1 cellular context compared by ENCODE assay signal in genomic region chr3:195542691-195543641, GRCh38.
TF ChIP-seq lines count a peak whose summit lies in the region.

Gene PPP1R2, minus strand, starts transcription at chr3:195543325. Its CDS starts 300 bp downstream, at chr3:195543025.

TF ChIP-seq in GM12878, 131 proteins besides CTCF, POLR2A, EP300 and RAD21 (continued from another document and continues in another):
- TF ChIP-seq IRF3 (IDR thresholded peaks at IDR 0.05), result no peak
- no peak for TF ChIP-seq SUPT20H (IDR thresholded peaks at IDR 0.05; ENCODE audit: borderline replicate concordance, control insufficient read depth, low read depth, low read length)
- TF ChIP-seq BACH1 (IDR thresholded peaks at IDR 0.05; ENCODE audit: borderline replicate concordance), result peak; percentile 75; the same call in 1 of the 2 replicates
- no peak for TF ChIP-seq SUZ12 (IDR thresholded peaks at IDR 0.05; ENCODE audit: unreplicated experiment)
- TF ChIP-seq PRDM15 (CRISPR knock-in tag; IDR thresholded peaks at IDR 0.05), result no peak
- peak; percentile 87 for TF ChIP-seq SMAD5 (IDR thresholded peaks at IDR 0.05; ENCODE audit: low read depth)
- TF ChIP-seq REST (IDR thresholded peaks at IDR 0.05; ENCODE audit: low read depth, low read length), result no peak
- peak; percentile 44 for TF ChIP-seq NR2F1 (conservative IDR thresholded peaks at IDR 0.05)
- no peak for TF ChIP-seq CBX3 (IDR thresholded peaks at IDR 0.05; ENCODE audit: borderline replicate concordance, low read depth)
- peak; percentile 52; the same call in 1 of the 2 replicates for TF ChIP-seq MAX (IDR thresholded peaks at IDR 0.05; ENCODE audit: low read depth, low read length)
- no peak for TF ChIP-seq CEBPB (IDR thresholded peaks at IDR 0.05; ENCODE audit: borderline replicate concordance in 1 of 2, low read depth in 2 of 2, low read length in 2 of 2)
- TF ChIP-seq, protein P1, sequence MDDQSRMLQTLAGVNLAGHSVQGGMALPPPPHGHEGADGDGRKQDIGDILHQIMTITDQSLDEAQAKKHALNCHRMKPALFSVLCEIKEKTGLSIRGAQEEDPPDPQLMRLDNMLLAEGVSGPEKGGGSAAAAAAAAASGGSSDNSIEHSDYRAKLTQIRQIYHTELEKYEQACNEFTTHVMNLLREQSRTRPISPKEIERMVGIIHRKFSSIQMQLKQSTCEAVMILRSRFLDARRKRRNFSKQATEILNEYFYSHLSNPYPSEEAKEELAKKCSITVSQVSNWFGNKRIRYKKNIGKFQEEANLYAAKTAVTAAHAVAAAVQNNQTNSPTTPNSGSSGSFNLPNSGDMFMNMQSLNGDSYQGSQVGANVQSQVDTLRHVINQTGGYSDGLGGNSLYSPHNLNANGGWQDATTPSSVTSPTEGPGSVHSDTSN (IDR thresholded peaks at IDR 0.05; ENCODE audit: insufficient replicate concordance, low read depth, low read length), result no peak
- TF ChIP-seq RB1 (IDR thresholded peaks at IDR 0.05; ENCODE audit: borderline replicate concordance), result no peak; the same call in 1 of the 2 replicates
- TF ChIP-seq BCLAF1 (IDR thresholded peaks at IDR 0.05), result no peak
- TF ChIP-seq, protein P2, sequence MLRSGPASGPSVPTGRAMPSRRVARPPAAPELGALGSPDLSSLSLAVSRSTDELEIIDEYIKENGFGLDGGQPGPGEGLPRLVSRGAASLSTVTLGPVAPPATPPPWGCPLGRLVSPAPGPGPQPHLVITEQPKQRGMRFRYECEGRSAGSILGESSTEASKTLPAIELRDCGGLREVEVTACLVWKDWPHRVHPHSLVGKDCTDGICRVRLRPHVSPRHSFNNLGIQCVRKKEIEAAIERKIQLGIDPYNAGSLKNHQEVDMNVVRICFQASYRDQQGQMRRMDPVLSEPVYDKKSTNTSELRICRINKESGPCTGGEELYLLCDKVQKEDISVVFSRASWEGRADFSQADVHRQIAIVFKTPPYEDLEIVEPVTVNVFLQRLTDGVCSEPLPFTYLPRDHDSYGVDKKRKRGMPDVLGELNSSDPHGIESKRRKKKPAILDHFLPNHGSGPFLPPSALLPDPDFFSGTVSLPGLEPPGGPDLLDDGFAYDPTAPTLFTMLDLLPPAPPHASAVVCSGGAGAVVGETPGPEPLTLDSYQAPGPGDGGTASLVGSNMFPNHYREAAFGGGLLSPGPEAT (IDR thresholded peaks at IDR 0.05; ENCODE audit: low read depth), result no peak
- no peak for TF ChIP-seq MTA3 (IDR thresholded peaks at IDR 0.05; ENCODE audit: borderline replicate concordance, low read length)
- peak; percentile 84 for TF ChIP-seq POU2F2 (IDR thresholded peaks at IDR 0.05; ENCODE audit: borderline replicate concordance, low read depth, low read length)
- no peak for TF ChIP-seq RUNX3 (IDR thresholded peaks at IDR 0.05; ENCODE audit: low read length)
- TF ChIP-seq RCOR1 (conservative IDR thresholded peaks at IDR 0.05; ENCODE audit: low read depth, low read length), result no peak
- no peak for TF ChIP-seq IRF5 (IDR thresholded peaks at IDR 0.05; ENCODE audit: borderline replicate concordance)
- TF ChIP-seq, protein P3, sequence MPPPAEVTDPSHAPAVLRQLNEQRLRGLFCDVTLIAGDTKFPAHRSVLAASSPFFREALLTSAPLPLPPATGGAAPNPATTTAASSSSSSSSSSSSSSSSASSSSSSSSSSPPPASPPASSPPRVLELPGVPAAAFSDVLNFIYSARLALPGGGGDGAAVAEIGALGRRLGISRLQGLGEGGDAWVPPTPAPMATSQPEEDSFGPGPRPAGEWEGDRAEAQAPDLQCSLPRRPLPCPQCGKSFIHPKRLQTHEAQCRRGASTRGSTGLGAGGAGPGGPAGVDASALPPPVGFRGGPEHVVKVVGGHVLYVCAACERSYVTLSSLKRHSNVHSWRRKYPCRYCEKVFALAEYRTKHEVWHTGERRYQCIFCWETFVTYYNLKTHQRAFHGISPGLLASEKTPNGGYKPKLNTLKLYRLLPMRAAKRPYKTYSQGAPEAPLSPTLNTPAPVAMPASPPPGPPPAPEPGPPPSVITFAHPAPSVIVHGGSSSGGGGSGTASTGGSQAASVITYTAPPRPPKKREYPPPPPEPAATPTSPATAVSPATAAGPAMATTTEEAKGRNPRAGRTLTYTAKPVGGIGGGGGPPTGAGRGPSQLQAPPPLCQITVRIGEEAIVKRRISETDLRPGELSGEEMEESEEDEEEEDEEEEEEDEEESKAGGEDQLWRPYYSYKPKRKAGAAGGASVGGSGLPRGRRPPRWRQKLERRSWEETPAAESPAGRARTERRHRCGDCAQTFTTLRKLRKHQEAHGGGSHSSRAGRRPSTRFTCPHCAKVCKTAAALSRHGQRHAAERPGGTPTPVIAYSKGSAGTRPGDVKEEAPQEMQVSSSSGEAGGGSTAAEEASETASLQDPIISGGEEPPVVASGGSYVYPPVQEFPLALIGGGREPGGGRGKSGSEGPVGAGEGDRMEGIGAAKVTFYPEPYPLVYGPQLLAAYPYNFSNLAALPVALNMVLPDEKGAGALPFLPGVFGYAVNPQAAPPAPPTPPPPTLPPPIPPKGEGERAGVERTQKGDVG (CRISPR knock-in tag; IDR thresholded peaks at IDR 0.05), result no peak
- TF ChIP-seq RBBP5 (conservative IDR thresholded peaks at IDR 0.05), result no peak
- TF ChIP-seq JUND (IDR thresholded peaks at IDR 0.05; ENCODE audit: low read depth, low read length), result no peak
- 0 out of 2 replicates have a peak, but pooled peaks have one; percentile 36 for TF ChIP-seq SIN3A (IDR thresholded peaks at IDR 0.05; ENCODE audit: low read depth, low read length)
- peak; percentile 98 for TF ChIP-seq CHD2 (IDR thresholded peaks at IDR 0.05; ENCODE audit: borderline replicate concordance, low read depth, low read length)
- TF ChIP-seq, protein P4, sequence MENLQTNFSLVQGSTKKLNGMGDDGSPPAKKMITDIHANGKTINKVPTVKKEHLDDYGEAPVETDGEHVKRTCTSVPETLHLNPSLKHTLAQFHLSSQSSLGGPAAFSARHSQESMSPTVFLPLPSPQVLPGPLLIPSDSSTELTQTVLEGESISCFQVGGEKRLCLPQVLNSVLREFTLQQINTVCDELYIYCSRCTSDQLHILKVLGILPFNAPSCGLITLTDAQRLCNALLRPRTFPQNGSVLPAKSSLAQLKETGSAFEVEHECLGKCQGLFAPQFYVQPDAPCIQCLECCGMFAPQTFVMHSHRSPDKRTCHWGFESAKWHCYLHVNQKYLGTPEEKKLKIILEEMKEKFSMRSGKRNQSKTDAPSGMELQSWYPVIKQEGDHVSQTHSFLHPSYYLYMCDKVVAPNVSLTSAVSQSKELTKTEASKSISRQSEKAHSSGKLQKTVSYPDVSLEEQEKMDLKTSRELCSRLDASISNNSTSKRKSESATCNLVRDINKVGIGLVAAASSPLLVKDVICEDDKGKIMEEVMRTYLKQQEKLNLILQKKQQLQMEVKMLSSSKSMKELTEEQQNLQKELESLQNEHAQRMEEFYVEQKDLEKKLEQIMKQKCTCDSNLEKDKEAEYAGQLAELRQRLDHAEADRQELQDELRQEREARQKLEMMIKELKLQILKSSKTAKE (IDR thresholded peaks at IDR 0.05; ENCODE audit: low read depth, poor library complexity, severe bottlenecking), result no peak
- TF ChIP-seq MXI1 (IDR thresholded peaks at IDR 0.05; ENCODE audit: low read depth, low read length), result 0 out of 2 replicates have a peak, but pooled peaks have one; percentile 47
